16 cellular contexts compared by ENCODE assay signal in the genomic region with DNA sequence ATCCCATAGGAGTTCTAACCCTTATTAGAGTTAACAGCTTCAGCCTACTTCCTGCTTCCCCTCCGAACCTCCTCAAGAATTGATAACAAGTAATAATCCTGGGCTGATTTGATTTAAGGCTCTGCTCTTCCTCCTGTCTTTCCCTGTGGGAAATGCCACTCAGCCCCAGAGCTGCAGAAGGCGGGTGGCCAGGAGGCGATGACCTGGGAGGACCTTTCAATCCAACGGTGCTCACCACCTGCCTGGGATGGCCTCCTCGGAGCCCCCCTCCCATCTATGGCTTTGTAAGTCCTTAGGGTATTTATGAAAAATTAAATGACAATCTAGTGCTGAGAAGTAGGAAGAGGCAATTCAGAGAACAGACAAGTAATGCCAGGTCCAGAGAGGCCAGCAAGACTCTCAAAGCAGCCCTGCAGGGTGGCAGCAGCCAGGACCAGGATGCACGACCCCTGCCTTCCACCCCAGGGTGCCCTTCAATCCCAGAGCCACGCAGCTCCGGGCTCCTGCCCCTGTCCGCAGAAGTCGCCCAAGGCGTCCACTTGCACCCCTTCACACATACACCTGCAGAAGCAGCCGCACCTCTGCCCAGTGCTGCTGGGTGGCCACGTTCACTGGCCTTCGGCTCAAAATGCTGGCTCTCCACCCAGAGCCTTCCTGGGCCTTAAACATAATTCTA. TPM values are rescaled to one million over a fixed set of nuclear protein-coding genes. Genes with fewer than 3 reads are reported as not detected.
DNase-seq lines count a peak whose midpoint lies in the region; ATAC-seq and TF ChIP-seq lines count a peak whose summit lies in the region.
"Had no signal": no experiment of that assay in that cellular context is flagged by ENCODE, and none has a peak within 500 bp of the region (broad histone marks: within the 10 kb centered on the region; RNA-seq: fewer than 3 reads in every experiment).

No MANE protein-coding gene starts in this region.

- no peaks in the 10 kb centered on the region for H3K9me3 ChIP-seq in neural progenitor cell (ENCODE audit: low read depth)
- H3K9me3 ChIP-seq: HAP-1 had no signal

- peaks cover 3% of the 10 kb centered on the region for H3F3A ChIP-seq in neural progenitor cell (ENCODE audit: low read depth)

- CTCF ChIA-PET in activated CD8-positive, alpha-beta memory T cell treated with anti-CD3 and anti-CD28 coated beads, Interleukin-2, amount 10 ng/mL, durations not matched to agents 7 days and 5 days (lab: Charles Lee) = interaction anchor here (1.5 kb wide), 1 partner anchor 25 kb away, joined by 5 read pairs; no protein-coding TSS in a partner anchor

- no peak overlapping the region for H3K27ac ChIP-seq in neural progenitor cell
- H3K27ac ChIP-seq: 22Rv1 had no signal

- H3K4me2 ChIP-seq in neural progenitor cell = no peak overlapping the region

- H3K27me3 ChIP-seq in neural progenitor cell = no peaks in the 10 kb centered on the region

- no peak for TF ChIP-seq CTCF in glutamatergic neuron (IDR thresholded peaks at IDR 0.05; ENCODE audit: partially characterized antibody, unreplicated experiment)
- TF ChIP-seq CTCF in neural progenitor cell (IDR thresholded peaks at IDR 0.05) = no peak

- H3K36me3 Mint-ChIP-seq in activated CD8-positive, alpha-beta memory T cell treated with anti-CD3 and anti-CD28 coated beads, Interleukin-2, amount 10 ng/mL, durations not matched to agents 7 days and 5 days = no peaks in the 10 kb centered on the region
- H3K36me3 Mint-ChIP-seq in glutamatergic neuron (ENCODE audit: unreplicated experiment) = no peaks in the 10 kb centered on the region
- H3K36me3 Mint-ChIP-seq in neural progenitor cell = no peaks in the 10 kb centered on the region

- no peaks in the 10 kb centered on the region for H3K9me3 Mint-ChIP-seq in activated CD8-positive, alpha-beta memory T cell treated with anti-CD3 and anti-CD28 coated beads, Interleukin-2, amount 10 ng/mL, durations not matched to agents 7 days and 5 days (ENCODE audit: low read depth)
- H3K9me3 Mint-ChIP-seq in glutamatergic neuron (ENCODE audit: unreplicated experiment) (peaks cover 12% of the 10 kb centered on the region), neural progenitor cell (no peaks in the 10 kb centered on the region)
- H3K9me3 Mint-ChIP-seq: CD8-positive, alpha-beta T cell had no signal

- H3K27ac Mint-ChIP-seq in activated CD8-positive, alpha-beta memory T cell treated with anti-CD3 and anti-CD28 coated beads, Interleukin-2, amount 10 ng/mL, durations not matched to agents 7 days and 5 days = no peak overlapping the region
- H3K27ac Mint-ChIP-seq in glutamatergic neuron (ENCODE audit: unreplicated experiment) = peak overlapping the region; percentile 19
- peak overlapping the region; percentile 74 for H3K27ac Mint-ChIP-seq in neural progenitor cell
- H3K27ac Mint-ChIP-seq: CD8-positive, alpha-beta T cell had no signal

- H3K27me3 Mint-ChIP-seq in activated CD8-positive, alpha-beta memory T cell treated with anti-CD3 and anti-CD28 coated beads, Interleukin-2, amount 10 ng/mL, durations not matched to agents 7 days and 5 days = no peaks in the 10 kb centered on the region
- peaks cover 5% of the 10 kb centered on the region for H3K27me3 Mint-ChIP-seq in glutamatergic neuron (ENCODE audit: unreplicated experiment)
- peaks cover 2% of the 10 kb centered on the region for H3K27me3 Mint-ChIP-seq in neural progenitor cell (ENCODE audit: insufficient read depth, low read depth)

- no peak overlapping the region for H3K9ac ChIP-seq in neural progenitor cell

- H3K4me3 ChIP-seq in neural progenitor cell = no peak overlapping the region
- H3K4me3 ChIP-seq: HAP-1 had no signal

- no peak for DNase-seq in activated CD8-positive, alpha-beta memory T cell treated with anti-CD3 and anti-CD28 coated beads, Interleukin-2, amount 10 ng/mL, durations not matched to agents 7 days and 5 days
- no peak for DNase-seq in activated CD8-positive, alpha-beta memory T cell treated with anti-CD3 and anti-CD28 coated beads for 24 hours
- DNase-seq in glutamatergic neuron (no peak), neural progenitor cell (ENCODE audit: low spot score) (no peak), occipital lobe (lab: John Stamatoyannopoulos, UW) (no peak), NCI-H510A treated with DMSO at 0.1 percent for 48 hours (lab: John Stamatoyannopoulos, UW) (no peak)
- DNase-seq: CD8-positive, alpha-beta T cell; COR-L47; DND-41; GDM1; GOT3 had no signal

- H3K4me1 ChIP-seq in neural progenitor cell = peaks cover 13% of the 10 kb centered on the region

- H4K20me1 ChIP-seq in neural progenitor cell (ENCODE audit: low read depth) = peaks cover 41% of the 10 kb centered on the region

- H3K4me3 Mint-ChIP-seq in activated CD8-positive, alpha-beta memory T cell treated with anti-CD3 and anti-CD28 coated beads, Interleukin-2, amount 10 ng/mL, durations not matched to agents 7 days and 5 days = no peak overlapping the region
- H3K4me3 Mint-ChIP-seq in glutamatergic neuron (ENCODE audit: unreplicated experiment) (peak overlapping the region; percentile 53), neural progenitor cell (no peak overlapping the region)
- H3K4me3 Mint-ChIP-seq: CD14-positive monocyte; CD8-positive, alpha-beta T cell had no signal

- no peaks in the 10 kb centered on the region for H3K4me1 Mint-ChIP-seq in activated CD8-positive, alpha-beta memory T cell treated with anti-CD3 and anti-CD28 coated beads, Interleukin-2, amount 10 ng/mL, durations not matched to agents 7 days and 5 days
- peaks cover 24% of the 10 kb centered on the region for H3K4me1 Mint-ChIP-seq in glutamatergic neuron (ENCODE audit: low read depth, unreplicated experiment)
- H3K4me1 Mint-ChIP-seq in neural progenitor cell = peaks cover 46% of the 10 kb centered on the region

- peak; percentile 9 for ATAC-seq in activated CD8-positive, alpha-beta memory T cell treated with anti-CD3 and anti-CD28 coated beads, Interleukin-2, amount 10 ng/mL, durations not matched to agents 7 days and 5 days
- ATAC-seq in GM18907 (IDR thresholded peaks at IDR 0.05; ENCODE audit: unreplicated experiment) = no peak
- no peak for ATAC-seq in HG03159 (IDR thresholded peaks at IDR 0.05; ENCODE audit: unreplicated experiment)
- ATAC-seq: CD8-positive, alpha-beta T cell had no signal

- H2AFZ ChIP-seq in neural progenitor cell (replicated peaks) = no peak overlapping the region

- no peaks in the 10 kb centered on the region for H3K79me2 ChIP-seq in neural progenitor cell (ENCODE audit: low read depth)

- H3K36me3 ChIP-seq in neural progenitor cell = no peaks in the 10 kb centered on the region
- H3K36me3 ChIP-seq: HAP-1 had no signal

RNA-seq across cellular contexts. Expression of gene ABR, which starts 34.3 kb away (rescaled TPM):
- total RNA-seq in activated CD8-positive, alpha-beta memory T cell treated with anti-CD3 and anti-CD28 coated beads, Interleukin-2, amount 10 ng/mL, durations not matched to agents 7 days and 5 days = 100 to 1,000 TPM in 1 of 2 experiments, 10 to 100 TPM in 1; 83.2 to 145 TPM
- total RNA-seq in glutamatergic neuron (ENCODE audit: unreplicated experiment) (219 TPM), neural progenitor cell (ENCODE audit: low replicate concordance) (36.7 and 92.7 TPM in 2 replicates), occipital lobe (134 TPM)
